9 cellular contexts compared by ENCODE assay signal in the genomic region with DNA sequence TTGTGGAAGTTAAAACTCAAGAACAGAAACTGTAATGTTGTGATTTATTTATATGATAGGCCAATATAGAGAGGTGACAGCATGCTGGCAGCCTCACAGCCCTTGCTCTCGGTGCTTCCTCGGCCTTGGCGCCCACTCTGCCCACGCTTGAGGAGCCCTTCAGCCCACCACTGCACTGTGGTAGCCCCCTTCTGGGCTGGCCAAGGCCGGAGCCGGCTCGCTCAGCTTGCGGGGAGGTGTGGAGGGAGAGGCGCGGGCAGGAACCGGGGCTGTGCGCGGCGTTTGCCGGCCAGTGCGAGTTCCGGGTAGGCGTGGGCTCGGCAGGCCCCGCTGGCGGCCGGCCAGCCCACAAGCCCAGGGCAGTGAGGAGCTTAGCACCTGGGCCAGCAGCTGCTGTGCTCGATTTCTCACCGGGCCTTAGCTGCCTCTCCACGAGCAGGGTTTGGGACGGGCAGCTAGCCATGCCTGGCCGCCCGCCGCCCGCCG.
DNase-seq lines count a peak whose midpoint lies in the region; ATAC-seq and TF ChIP-seq lines count a peak whose summit lies in the region.
"Had no signal": no experiment of that assay in that cellular context is flagged by ENCODE, and none has a peak within 500 bp of the region (broad histone marks: within the 10 kb centered on the region; RNA-seq: fewer than 3 reads in every experiment).

No MANE protein-coding gene starts in this region.

- H3K27ac Mint-ChIP-seq in nephron = no peak overlapping the region

- peak; percentile 82 for ATAC-seq in HG03432 (IDR thresholded peaks at IDR 0.05; ENCODE audit: unreplicated experiment)
- ATAC-seq in GM18519 (IDR thresholded peaks at IDR 0.05; ENCODE audit: low FRiP score, unreplicated experiment) = no peak

- no peaks in the 10 kb centered on the region for H3K4me1 Mint-ChIP-seq in nephron

- peak; percentile 58 for DNase-seq in NCI-H2107 (lab: John Stamatoyannopoulos, UW)
- DNase-seq in NCI-H2107 treated with DMSO at 0.1 percent for 48 hours (lab: John Stamatoyannopoulos, UW; ENCODE audit: unreplicated experiment) = no peak
- peak; percentile 47 for DNase-seq in SHP77 treated with DMSO at 0.1 percent for 48 hours (lab: John Stamatoyannopoulos, UW)
- no peak for DNase-seq in epithelial cell of proximal tubule (ENCODE audit: low read depth)
- DNase-seq in activated effector memory CD4-positive, alpha-beta T cell treated with anti-CD3 and anti-CD28 coated beads, Interleukin-2, amount 50 U/mL, for 16 hours = no peak

- H3K9me3 Mint-ChIP-seq in nephron = no peaks in the 10 kb centered on the region

- peaks cover 38% of the 10 kb centered on the region for H3K27me3 Mint-ChIP-seq in nephron (ENCODE audit: low read depth)

- H3K4me3 Mint-ChIP-seq in nephron = peak overlapping the region; percentile 63 to 81 (median 68)

- no peaks in the 10 kb centered on the region for H3K36me3 Mint-ChIP-seq in nephron (ENCODE audit: low read depth)
- H3K36me3 Mint-ChIP-seq: CD4-positive, alpha-beta memory T cell had no signal

- TF ChIP-seq CTCF in epithelial cell of proximal tubule (conservative IDR thresholded peaks at IDR 0.05; ENCODE audit: low read depth, low read length) (no peak), nephron (IDR thresholded peaks at IDR 0.05; ENCODE audit: unreplicated experiment in 3 of 3) (no peak)

- peak overlapping the region; percentile 54 for H3K4me3 ChIP-seq in epithelial cell of proximal tubule (ENCODE audit: low read depth, low read length)

Comparison
In these comparisons a context has a peak if more than half of its experiments do, and no peak if none do; other contexts are left out.
1. DNase-seq: peak in NCI-H2107 (single experiment) and SHP77 treated with DMSO at 0.1 percent for 48 hours (single experiment); none in NCI-H2107 treated with DMSO at 0.1 percent for 48 hours (single experiment), epithelial cell of proximal tubule (single experiment) and activated effector memory CD4-positive, alpha-beta T cell treated with anti-CD3 and anti-CD28 coated beads, Interleukin-2, amount 50 U/mL, for 16 hours (single experiment).